In genomic region chr1:171488190-171488929, GRCh38 we compare ENCODE assay signal across 12 cellular contexts. TPM values are rescaled to one million over a fixed set of nuclear protein-coding genes. Genes with fewer than 3 reads are reported as not detected.
A peak's percentile ranks its signal among the peaks of the same experiment; 100 is the strongest.
DNase-seq lines count a peak whose midpoint lies in the region; ATAC-seq and TF ChIP-seq lines count a peak whose summit lies in the region.
"Had no signal": no experiment of that assay in that cellular context is flagged by ENCODE, and none has a peak within 500 bp of the region (broad histone marks: within the 10 kb centered on the region; RNA-seq: fewer than 3 reads in every experiment).

No MANE protein-coding gene starts in this region.

- no peak for ATAC-seq in foreskin keratinocyte

- intact Hi-C loops in activated CD4-positive, alpha-beta memory T cell treated with anti-CD3 and anti-CD28 coated beads for 36 hours (cut with micrococcal nuclease): loop anchor here (5.0 to 10.0 kb wide), 4 partner anchors 66 to 1784 kb away; partner anchors contain the start of genes FMO4 and GORAB

- no peak for DNase-seq in activated naive CD4-positive, alpha-beta T cell treated with anti-CD3 and anti-CD28 coated beads, Interleukin-2, amount 50 U/mL, for 16 hours
- DNase-seq in activated CD4-positive, alpha-beta memory T cell treated with anti-CD3 and anti-CD28 coated beads for 36 hours: no peak
- DNase-seq in foreskin keratinocyte (peak in 1 of 2 donors; percentile 46), amygdala (lab: John Stamatoyannopoulos, UW) (no peak), HEK293T (ENCODE audit: extremely low spot score) (no peak), H7 (no peak)
- DNase-seq: NCI-H1436 treated with DMSO at 0.1 percent for 48 hours, occipital lobe had no signal

- no peaks in the 10 kb centered on the region for H3K27me3 Mint-ChIP-seq in activated naive CD4-positive, alpha-beta T cell treated with anti-CD3 and anti-CD28 coated beads, Interleukin-2, amount 50 U/mL, for 24 hours
- H3K27me3 Mint-ChIP-seq in activated CD4-positive, alpha-beta memory T cell treated with anti-CD3 and anti-CD28 coated beads for 36 hours: no peaks in the 10 kb centered on the region
- H3K27me3 Mint-ChIP-seq: dendritic cell treated with granulocyte-macrophage colony-stimulating factor and Interleukin-4, amounts not matched to agents 40 ng/mL and 50 ng/mL, for 4 days had no signal

- peaks cover 74% of the 10 kb centered on the region for H3K4me1 Mint-ChIP-seq in activated naive CD4-positive, alpha-beta T cell treated with anti-CD3 and anti-CD28 coated beads, Interleukin-2, amount 50 U/mL, for 24 hours
- peaks cover 63% of the 10 kb centered on the region for H3K4me1 Mint-ChIP-seq in activated CD4-positive, alpha-beta memory T cell treated with anti-CD3 and anti-CD28 coated beads for 36 hours (ENCODE audit: low read depth)

- H3K4me1 ChIP-seq in foreskin keratinocyte (peaks cover 37% of the 10 kb centered on the region), urinary bladder (ENCODE audit: insufficient read depth) (peaks cover 4% of the 10 kb centered on the region)

- H3K27me3 ChIP-seq in foreskin keratinocyte (no peaks in the 10 kb centered on the region), H7 (ENCODE audit: control insufficient read depth, insufficient read depth, low read length) (no peaks in the 10 kb centered on the region)

- POLR2A ChIA-PET in activated CD4-positive, alpha-beta memory T cell treated with anti-CD3 and anti-CD28 coated beads for 36 hours (lab: Charles Lee): interaction anchor here (1.2 kb wide), 1 partner anchor 24 kb away, joined by 3 read pairs; no protein-coding TSS in a partner anchor
- POLR2A ChIA-PET in HEK293T (lab: Yijun Ruan, JAX): no interaction called here

- WGBS in urinary bladder: 68% methylated on average over 6 of the region's 6 CpGs

- H3K4me3 Mint-ChIP-seq in activated naive CD4-positive, alpha-beta T cell treated with anti-CD3 and anti-CD28 coated beads, Interleukin-2, amount 50 U/mL, for 24 hours: peak overlapping the region; percentile 98
- H3K4me3 Mint-ChIP-seq in activated CD4-positive, alpha-beta memory T cell treated with anti-CD3 and anti-CD28 coated beads for 36 hours: peak overlapping the region; percentile 66
- H3K4me3 Mint-ChIP-seq: dendritic cell treated with granulocyte-macrophage colony-stimulating factor and Interleukin-4, amounts not matched to agents 40 ng/mL and 50 ng/mL, for 4 days had no signal

- peaks cover 15% of the 10 kb centered on the region for H3K36me3 Mint-ChIP-seq in activated naive CD4-positive, alpha-beta T cell treated with anti-CD3 and anti-CD28 coated beads, Interleukin-2, amount 50 U/mL, for 24 hours
- H3K36me3 Mint-ChIP-seq in activated CD4-positive, alpha-beta memory T cell treated with anti-CD3 and anti-CD28 coated beads for 36 hours: peaks cover 33% of the 10 kb centered on the region

- no peaks in the 10 kb centered on the region for H3K9me3 Mint-ChIP-seq in activated naive CD4-positive, alpha-beta T cell treated with anti-CD3 and anti-CD28 coated beads, Interleukin-2, amount 50 U/mL, for 24 hours
- no peaks in the 10 kb centered on the region for H3K9me3 Mint-ChIP-seq in activated CD4-positive, alpha-beta memory T cell treated with anti-CD3 and anti-CD28 coated beads for 36 hours
- H3K9me3 Mint-ChIP-seq: dendritic cell treated with granulocyte-macrophage colony-stimulating factor and Interleukin-4, amounts not matched to agents 40 ng/mL and 50 ng/mL, for 4 days had no signal

- peak overlapping the region; percentile 74 for H3K27ac Mint-ChIP-seq in activated naive CD4-positive, alpha-beta T cell treated with anti-CD3 and anti-CD28 coated beads, Interleukin-2, amount 50 U/mL, for 24 hours
- peak overlapping the region; percentile 72 for H3K27ac Mint-ChIP-seq in activated CD4-positive, alpha-beta memory T cell treated with anti-CD3 and anti-CD28 coated beads for 36 hours
- H3K27ac Mint-ChIP-seq: dendritic cell treated with granulocyte-macrophage colony-stimulating factor and Interleukin-4, amounts not matched to agents 40 ng/mL and 50 ng/mL, for 4 days had no signal

- peak overlapping the region; percentile 23 for H3K27ac ChIP-seq in foreskin keratinocyte
- no peak overlapping the region for H3K27ac ChIP-seq in urinary bladder (ENCODE audit: low read depth)
- H3K27ac ChIP-seq: RWPE1 had no signal

- TF ChIP-seq CTCF in foreskin keratinocyte (conservative IDR thresholded peaks at IDR 0.05): no peak

- CTCF ChIA-PET in activated CD4-positive, alpha-beta memory T cell treated with anti-CD3 and anti-CD28 coated beads for 36 hours (lab: Charles Lee): interaction anchor here (3.9 kb wide), 1 partner anchor 12 kb away, joined by 39 read pairs; no protein-coding TSS in a partner anchor
- CTCF ChIA-PET in HEK293T (lab: Yijun Ruan, JAX): no interaction called here

- H3K36me3 ChIP-seq in urinary bladder (ENCODE audit: insufficient read depth) (no peaks in the 10 kb centered on the region), H7 (replicated peaks; ENCODE audit: control insufficient read depth, insufficient read depth, low read length) (0 out of 2 replicates have a peak, but pooled peaks cover 1% of the 10 kb centered on the region)

- H3K4me3 ChIP-seq in urinary bladder (ENCODE audit: low read depth, low read length): peak overlapping the region; percentile 11
- H3K4me3 ChIP-seq in H7 (ENCODE audit: insufficient read depth, low read depth, low read length): no peak overlapping the region

TF ChIP-seq in HEK293T, 16 proteins besides CTCF, POLR2A, EP300 and RAD21:
- TF ChIP-seq ZNF384 (IDR thresholded peaks at IDR 0.05): no peak
- TF ChIP-seq ELF4 (IDR thresholded peaks at IDR 0.05): no peak
- no peak for TF ChIP-seq NFRKB (IDR thresholded peaks at IDR 0.05)
- no peak for TF ChIP-seq FOXA1 (IDR thresholded peaks at IDR 0.05)
- TF ChIP-seq L3MBTL2 (conservative IDR thresholded peaks at IDR 0.05): no peak
- TF ChIP-seq SUZ12 (IDR thresholded peaks at IDR 0.05): no peak
- no peak for TF ChIP-seq CTBP1 (IDR thresholded peaks at IDR 0.05; ENCODE audit: borderline replicate concordance)
- no peak for TF ChIP-seq LEF1 (IDR thresholded peaks at IDR 0.05; ENCODE audit: borderline replicate concordance)

RNA-seq across cellular contexts. Expression of gene PRRC2C, which starts 3.0 kb away (rescaled TPM):
- 100 to 1,000 TPM; 191 to 205 TPM for total RNA-seq in activated CD4-positive, alpha-beta memory T cell treated with anti-CD3 and anti-CD28 coated beads for 36 hours
- 108 and 122 TPM in 2 replicates for total RNA-seq in foreskin keratinocyte
- polyA plus RNA-seq in foreskin keratinocyte: 35.5 and 43.7 TPM in 2 replicates
- 69.9 TPM for total RNA-seq in urinary bladder
- 36.5 TPM for polyA plus RNA-seq in urinary bladder
- total RNA-seq in H7 (2014; rRNA removed; shearing (Covaris generic)): 68.7 and 107 TPM in 2 replicates
